ENCODE assay signal across 1 cellular context in the genomic region with DNA sequence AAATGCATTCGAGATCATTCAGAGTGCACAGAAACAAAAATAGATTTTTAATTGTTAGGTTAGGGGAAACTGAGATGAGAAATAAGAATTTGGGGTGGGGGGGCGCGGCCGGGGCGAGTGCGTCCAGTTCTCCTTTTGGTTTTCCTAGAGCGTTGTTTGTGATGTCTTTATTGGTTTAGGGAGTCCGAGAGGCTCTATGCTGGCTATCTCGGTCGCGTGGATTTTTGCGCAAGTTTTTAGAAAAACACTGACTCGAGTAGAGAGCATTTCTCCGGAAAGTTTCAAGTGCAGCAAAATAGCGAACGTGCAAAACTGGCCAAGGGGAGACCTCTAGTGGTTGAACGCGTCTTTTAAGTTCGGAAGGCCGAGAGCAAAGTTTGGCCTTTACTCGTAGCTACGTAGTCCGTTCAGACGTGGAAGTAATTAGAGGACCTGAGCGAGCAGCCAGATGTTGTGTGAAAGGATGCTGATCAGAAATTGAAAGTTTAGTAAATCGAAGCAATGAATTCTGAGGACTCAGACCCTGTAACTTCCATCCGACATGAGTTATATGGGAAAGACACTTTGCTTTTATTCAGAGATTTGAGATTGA.
A peak's percentile ranks its signal among the peaks of the same experiment; 100 is the strongest.
TF ChIP-seq lines count a peak whose summit lies in the region.

No MANE protein-coding gene starts in this region.

TF ChIP-seq in HepG2, 621 proteins besides CTCF, POLR2A, EP300 and RAD21 (continued from another document):
- TF ChIP-seq CBX5 (CRISPR knock-in tag; IDR thresholded peaks at IDR 0.05; ENCODE audit: borderline replicate concordance) (0 out of 2 replicates have a peak, but pooled peaks have one; percentile 59), ZNF766 (CRISPR knock-in tag; IDR thresholded peaks at IDR 0.05; ENCODE audit: borderline replicate concordance) (0 out of 2 replicates have a peak, but pooled peaks have one; percentile 48), ZNF326 (CRISPR knock-in tag; IDR thresholded peaks at IDR 0.05; ENCODE audit: borderline replicate concordance) (no peak), ARNTL (CRISPR knock-in tag; IDR thresholded peaks at IDR 0.05) (no peak), XBP1 (CRISPR knock-in tag; IDR thresholded peaks at IDR 0.05) (no peak), PITX1 (CRISPR knock-in tag; IDR thresholded peaks at IDR 0.05) (no peak), ZNF713 (CRISPR knock-in tag; IDR thresholded peaks at IDR 0.05) (no peak), MEIS2 (CRISPR knock-in tag; IDR thresholded peaks at IDR 0.05) (no peak), GATAD2A (CRISPR knock-in tag; IDR thresholded peaks at IDR 0.05) (peak; percentile 50; the same call in 1 of the 2 replicates), ZFX (CRISPR knock-in tag; IDR thresholded peaks at IDR 0.05; ENCODE audit: low read depth) (peak; percentile 64), GATAD1 (CRISPR knock-in tag; IDR thresholded peaks at IDR 0.05) (0 out of 2 replicates have a peak, but pooled peaks have one; percentile 37), ERF (CRISPR knock-in tag; IDR thresholded peaks at IDR 0.05) (peak; percentile 51; the same call in 1 of the 2 replicates), RNF2 (conservative IDR thresholded peaks at IDR 0.05; ENCODE audit: low read depth) (no peak), RXRB (CRISPR knock-in tag; IDR thresholded peaks at IDR 0.05; ENCODE audit: borderline replicate concordance) (peak; percentile 34; the same call in 1 of the 2 replicates), TGIF2 (CRISPR knock-in tag; IDR thresholded peaks at IDR 0.05) (0 out of 2 replicates have a peak, but pooled peaks have one; percentile 41), FOXM1 (CRISPR knock-in tag; IDR thresholded peaks at IDR 0.05) (no peak)
- TF ChIP-seq, protein P1, sequence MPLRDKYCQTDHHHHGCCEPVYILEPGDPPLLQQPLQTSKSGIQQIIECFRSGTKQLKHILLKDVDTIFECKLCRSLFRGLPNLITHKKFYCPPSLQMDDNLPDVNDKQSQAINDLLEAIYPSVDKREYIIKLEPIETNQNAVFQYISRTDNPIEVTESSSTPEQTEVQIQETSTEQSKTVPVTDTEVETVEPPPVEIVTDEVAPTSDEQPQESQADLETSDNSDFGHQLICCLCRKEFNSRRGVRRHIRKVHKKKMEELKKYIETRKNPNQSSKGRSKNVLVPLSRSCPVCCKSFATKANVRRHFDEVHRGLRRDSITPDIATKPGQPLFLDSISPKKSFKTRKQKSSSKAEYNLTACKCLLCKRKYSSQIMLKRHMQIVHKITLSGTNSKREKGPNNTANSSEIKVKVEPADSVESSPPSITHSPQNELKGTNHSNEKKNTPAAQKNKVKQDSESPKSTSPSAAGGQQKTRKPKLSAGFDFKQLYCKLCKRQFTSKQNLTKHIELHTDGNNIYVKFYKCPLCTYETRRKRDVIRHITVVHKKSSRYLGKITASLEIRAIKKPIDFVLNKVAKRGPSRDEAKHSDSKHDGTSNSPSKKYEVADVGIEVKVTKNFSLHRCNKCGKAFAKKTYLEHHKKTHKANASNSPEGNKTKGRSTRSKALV (CRISPR knock-in tag; IDR thresholded peaks at IDR 0.05), result 0 out of 2 replicates have a peak, but pooled peaks have one; percentile 53
- TF ChIP-seq, protein P2, sequence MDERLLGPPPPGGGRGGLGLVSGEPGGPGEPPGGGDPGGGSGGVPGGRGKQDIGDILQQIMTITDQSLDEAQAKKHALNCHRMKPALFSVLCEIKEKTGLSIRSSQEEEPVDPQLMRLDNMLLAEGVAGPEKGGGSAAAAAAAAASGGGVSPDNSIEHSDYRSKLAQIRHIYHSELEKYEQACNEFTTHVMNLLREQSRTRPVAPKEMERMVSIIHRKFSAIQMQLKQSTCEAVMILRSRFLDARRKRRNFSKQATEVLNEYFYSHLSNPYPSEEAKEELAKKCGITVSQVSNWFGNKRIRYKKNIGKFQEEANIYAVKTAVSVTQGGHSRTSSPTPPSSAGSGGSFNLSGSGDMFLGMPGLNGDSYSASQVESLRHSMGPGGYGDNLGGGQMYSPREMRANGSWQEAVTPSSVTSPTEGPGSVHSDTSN (CRISPR knock-in tag; IDR thresholded peaks at IDR 0.05), result no peak
- TF ChIP-seq, protein P3, sequence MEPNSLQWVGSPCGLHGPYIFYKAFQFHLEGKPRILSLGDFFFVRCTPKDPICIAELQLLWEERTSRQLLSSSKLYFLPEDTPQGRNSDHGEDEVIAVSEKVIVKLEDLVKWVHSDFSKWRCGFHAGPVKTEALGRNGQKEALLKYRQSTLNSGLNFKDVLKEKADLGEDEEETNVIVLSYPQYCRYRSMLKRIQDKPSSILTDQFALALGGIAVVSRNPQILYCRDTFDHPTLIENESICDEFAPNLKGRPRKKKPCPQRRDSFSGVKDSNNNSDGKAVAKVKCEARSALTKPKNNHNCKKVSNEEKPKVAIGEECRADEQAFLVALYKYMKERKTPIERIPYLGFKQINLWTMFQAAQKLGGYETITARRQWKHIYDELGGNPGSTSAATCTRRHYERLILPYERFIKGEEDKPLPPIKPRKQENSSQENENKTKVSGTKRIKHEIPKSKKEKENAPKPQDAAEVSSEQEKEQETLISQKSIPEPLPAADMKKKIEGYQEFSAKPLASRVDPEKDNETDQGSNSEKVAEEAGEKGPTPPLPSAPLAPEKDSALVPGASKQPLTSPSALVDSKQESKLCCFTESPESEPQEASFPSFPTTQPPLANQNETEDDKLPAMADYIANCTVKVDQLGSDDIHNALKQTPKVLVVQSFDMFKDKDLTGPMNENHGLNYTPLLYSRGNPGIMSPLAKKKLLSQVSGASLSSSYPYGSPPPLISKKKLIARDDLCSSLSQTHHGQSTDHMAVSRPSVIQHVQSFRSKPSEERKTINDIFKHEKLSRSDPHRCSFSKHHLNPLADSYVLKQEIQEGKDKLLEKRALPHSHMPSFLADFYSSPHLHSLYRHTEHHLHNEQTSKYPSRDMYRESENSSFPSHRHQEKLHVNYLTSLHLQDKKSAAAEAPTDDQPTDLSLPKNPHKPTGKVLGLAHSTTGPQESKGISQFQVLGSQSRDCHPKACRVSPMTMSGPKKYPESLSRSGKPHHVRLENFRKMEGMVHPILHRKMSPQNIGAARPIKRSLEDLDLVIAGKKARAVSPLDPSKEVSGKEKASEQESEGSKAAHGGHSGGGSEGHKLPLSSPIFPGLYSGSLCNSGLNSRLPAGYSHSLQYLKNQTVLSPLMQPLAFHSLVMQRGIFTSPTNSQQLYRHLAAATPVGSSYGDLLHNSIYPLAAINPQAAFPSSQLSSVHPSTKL (CRISPR knock-in tag; IDR thresholded peaks at IDR 0.05), result peak; percentile 39; the same call in 1 of the 2 replicates
- TF ChIP-seq, protein P4, sequence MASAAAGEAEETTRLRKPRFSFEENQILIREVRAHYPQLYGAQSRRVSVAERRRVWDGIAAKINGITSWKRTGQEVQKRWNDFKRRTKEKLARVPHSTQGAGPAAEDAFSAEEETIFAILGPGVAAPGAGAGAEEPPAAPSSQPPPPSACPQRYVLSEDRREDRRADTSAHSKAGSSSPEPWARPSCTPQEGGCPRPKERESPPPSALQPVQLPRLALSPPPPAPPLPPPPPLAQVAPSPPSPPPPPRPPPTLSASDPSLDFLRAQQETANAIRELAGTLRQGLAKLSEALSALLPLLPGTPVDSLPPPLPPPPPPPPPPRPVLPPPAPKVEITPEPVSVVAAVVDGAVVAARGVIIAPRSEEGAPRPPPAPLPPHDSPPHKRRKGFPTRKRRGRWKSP (CRISPR knock-in tag; IDR thresholded peaks at IDR 0.05), result 0 out of 2 replicates have a peak, but pooled peaks have one; percentile 40
